ENCODE assay signal across 1 cellular context in the genomic region with DNA sequence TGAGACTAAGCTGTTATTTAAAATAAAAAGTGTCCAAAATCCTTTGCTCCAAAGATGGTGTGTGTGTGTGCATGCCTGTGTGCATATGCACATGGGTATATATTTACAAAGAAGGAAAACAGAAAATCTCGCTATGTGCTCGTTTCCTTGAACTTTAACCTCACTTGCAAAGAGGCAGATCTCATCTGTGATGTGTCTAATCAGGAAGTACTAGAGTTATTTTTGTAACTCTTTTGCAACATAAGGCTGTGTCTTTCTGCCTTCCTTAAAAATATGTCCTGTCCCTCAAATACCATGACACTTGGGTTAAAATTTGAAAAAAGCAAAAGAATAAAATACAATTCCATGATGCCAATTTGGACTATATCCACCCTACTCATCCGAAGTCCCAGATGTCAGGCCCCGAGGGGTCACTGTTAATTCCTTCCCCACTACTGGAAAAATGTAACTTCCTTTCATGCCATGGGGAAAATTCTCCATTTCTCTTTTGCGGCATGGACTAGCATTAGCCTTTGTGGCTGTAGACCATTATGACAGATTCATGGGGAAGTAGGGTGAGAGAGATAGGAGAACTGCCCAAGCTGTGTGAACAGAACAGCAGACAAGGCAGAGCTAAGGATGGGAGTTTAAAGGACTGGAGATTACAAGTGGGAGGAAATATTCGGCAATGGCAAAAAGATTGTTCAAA.
A peak's percentile ranks its signal among the peaks of the same experiment; 100 is the strongest.
TF ChIP-seq lines count a peak whose summit lies in the region.

No MANE protein-coding gene starts in this region.

TF ChIP-seq in HepG2, 621 proteins besides CTCF, POLR2A, EP300 and RAD21 (continued from another document and continues in another):
- 0 out of 2 replicates have a peak, but pooled peaks have one; percentile 29 for TF ChIP-seq THAP11 (CRISPR knock-in tag; IDR thresholded peaks at IDR 0.05)
- no peak for TF ChIP-seq ZNF468 (CRISPR knock-in tag; IDR thresholded peaks at IDR 0.05)
- TF ChIP-seq MAFG (CRISPR knock-in tag; IDR thresholded peaks at IDR 0.05) = no peak
- TF ChIP-seq RCOR2 (CRISPR knock-in tag; IDR thresholded peaks at IDR 0.05) = peak; percentile 50; the same call in 1 of the 2 replicates
- TF ChIP-seq, protein P1, sequence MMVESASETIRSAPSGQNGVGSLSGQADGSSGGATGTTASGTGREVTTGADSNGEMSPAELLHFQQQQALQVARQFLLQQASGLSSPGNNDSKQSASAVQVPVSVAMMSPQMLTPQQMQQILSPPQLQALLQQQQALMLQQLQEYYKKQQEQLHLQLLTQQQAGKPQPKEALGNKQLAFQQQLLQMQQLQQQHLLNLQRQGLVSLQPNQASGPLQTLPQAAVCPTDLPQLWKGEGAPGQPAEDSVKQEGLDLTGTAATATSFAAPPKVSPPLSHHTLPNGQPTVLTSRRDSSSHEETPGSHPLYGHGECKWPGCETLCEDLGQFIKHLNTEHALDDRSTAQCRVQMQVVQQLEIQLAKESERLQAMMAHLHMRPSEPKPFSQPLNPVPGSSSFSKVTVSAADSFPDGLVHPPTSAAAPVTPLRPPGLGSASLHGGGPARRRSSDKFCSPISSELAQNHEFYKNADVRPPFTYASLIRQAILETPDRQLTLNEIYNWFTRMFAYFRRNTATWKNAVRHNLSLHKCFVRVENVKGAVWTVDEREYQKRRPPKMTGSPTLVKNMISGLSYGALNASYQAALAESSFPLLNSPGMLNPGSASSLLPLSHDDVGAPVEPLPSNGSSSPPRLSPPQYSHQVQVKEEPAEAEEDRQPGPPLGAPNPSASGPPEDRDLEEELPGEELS (CRISPR knock-in tag; IDR thresholded peaks at IDR 0.05) = peak; percentile 54
- no peak for TF ChIP-seq ZSCAN21 (CRISPR knock-in tag; IDR thresholded peaks at IDR 0.05; ENCODE audit: borderline replicate concordance)
- TF ChIP-seq, protein P2, sequence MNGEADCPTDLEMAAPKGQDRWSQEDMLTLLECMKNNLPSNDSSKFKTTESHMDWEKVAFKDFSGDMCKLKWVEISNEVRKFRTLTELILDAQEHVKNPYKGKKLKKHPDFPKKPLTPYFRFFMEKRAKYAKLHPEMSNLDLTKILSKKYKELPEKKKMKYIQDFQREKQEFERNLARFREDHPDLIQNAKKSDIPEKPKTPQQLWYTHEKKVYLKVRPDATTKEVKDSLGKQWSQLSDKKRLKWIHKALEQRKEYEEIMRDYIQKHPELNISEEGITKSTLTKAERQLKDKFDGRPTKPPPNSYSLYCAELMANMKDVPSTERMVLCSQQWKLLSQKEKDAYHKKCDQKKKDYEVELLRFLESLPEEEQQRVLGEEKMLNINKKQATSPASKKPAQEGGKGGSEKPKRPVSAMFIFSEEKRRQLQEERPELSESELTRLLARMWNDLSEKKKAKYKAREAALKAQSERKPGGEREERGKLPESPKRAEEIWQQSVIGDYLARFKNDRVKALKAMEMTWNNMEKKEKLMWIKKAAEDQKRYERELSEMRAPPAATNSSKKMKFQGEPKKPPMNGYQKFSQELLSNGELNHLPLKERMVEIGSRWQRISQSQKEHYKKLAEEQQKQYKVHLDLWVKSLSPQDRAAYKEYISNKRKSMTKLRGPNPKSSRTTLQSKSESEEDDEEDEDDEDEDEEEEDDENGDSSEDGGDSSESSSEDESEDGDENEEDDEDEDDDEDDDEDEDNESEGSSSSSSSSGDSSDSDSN (CRISPR knock-in tag; IDR thresholded peaks at IDR 0.05) = no peak
- no peak for TF ChIP-seq ZNF790 (CRISPR knock-in tag; IDR thresholded peaks at IDR 0.05; ENCODE audit: borderline replicate concordance)
- no peak for TF ChIP-seq ZNF256 (CRISPR knock-in tag; conservative IDR thresholded peaks at IDR 0.05)
- TF ChIP-seq SMAD3 (CRISPR knock-in tag; IDR thresholded peaks at IDR 0.05) = 0 out of 2 replicates have a peak, but pooled peaks have one; percentile 19
- TF ChIP-seq, protein P3, sequence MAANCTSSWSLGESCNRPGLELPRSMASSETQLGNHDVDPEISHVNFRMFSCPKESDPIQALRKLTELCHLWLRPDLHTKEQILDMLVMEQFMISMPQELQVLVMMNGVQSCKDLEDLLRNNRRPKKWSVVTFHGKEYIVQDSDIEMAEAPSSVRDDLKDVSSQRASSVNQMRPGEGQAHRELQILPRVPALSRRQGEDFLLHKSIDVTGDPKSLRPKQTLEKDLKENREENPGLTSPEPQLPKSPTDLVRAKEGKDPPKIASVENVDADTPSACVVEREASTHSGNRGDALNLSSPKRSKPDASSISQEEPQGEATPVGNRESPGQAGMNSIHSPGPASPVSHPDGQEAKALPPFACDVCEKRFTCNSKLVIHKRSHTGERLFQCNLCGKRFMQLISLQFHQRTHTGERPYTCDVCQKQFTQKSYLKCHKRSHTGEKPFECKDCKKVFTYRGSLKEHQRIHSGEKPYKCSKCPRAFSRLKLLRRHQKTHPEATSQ (CRISPR knock-in tag; IDR thresholded peaks at IDR 0.05; ENCODE audit: borderline replicate concordance) = peak; percentile 36; the same call in 1 of the 2 replicates
- peak; percentile 49; the same call in 1 of the 2 replicates for TF ChIP-seq BCL6 (CRISPR knock-in tag; IDR thresholded peaks at IDR 0.05)
- TF ChIP-seq, protein P4, sequence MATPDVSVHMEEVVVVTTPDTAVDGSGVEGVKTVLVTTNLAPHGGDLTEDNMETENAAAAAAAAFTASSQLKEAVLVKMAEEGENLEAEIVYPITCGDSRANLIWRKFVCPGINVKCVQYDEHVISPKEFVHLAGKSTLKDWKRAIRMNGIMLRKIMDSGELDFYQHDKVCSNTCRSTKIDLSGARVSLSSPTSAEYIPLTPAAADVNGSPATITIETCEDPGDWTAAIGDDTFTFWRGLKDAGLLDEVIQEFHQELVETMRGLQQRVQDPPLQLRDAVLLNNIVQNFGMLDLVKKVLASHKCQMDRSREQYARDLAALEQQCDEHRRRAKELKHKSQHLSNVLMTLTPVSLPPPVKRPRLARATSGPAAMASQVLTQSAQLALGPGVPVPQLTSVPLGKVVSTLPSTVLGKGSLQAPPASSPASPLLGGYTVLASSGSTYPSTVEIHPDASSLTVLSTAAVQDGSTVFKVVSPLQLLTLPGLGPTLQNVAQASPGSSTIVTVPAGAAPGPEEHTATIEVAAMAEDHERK (CRISPR knock-in tag; IDR thresholded peaks at IDR 0.05; ENCODE audit: low read depth) = no peak
- TF ChIP-seq ETV5 (CRISPR knock-in tag; IDR thresholded peaks at IDR 0.05; ENCODE audit: borderline replicate concordance) = peak; percentile 24; the same call in 1 of the 2 replicates
- TF ChIP-seq RXRB (CRISPR knock-in tag; IDR thresholded peaks at IDR 0.05; ENCODE audit: borderline replicate concordance) = peak; percentile 81
- TF ChIP-seq, protein P5, sequence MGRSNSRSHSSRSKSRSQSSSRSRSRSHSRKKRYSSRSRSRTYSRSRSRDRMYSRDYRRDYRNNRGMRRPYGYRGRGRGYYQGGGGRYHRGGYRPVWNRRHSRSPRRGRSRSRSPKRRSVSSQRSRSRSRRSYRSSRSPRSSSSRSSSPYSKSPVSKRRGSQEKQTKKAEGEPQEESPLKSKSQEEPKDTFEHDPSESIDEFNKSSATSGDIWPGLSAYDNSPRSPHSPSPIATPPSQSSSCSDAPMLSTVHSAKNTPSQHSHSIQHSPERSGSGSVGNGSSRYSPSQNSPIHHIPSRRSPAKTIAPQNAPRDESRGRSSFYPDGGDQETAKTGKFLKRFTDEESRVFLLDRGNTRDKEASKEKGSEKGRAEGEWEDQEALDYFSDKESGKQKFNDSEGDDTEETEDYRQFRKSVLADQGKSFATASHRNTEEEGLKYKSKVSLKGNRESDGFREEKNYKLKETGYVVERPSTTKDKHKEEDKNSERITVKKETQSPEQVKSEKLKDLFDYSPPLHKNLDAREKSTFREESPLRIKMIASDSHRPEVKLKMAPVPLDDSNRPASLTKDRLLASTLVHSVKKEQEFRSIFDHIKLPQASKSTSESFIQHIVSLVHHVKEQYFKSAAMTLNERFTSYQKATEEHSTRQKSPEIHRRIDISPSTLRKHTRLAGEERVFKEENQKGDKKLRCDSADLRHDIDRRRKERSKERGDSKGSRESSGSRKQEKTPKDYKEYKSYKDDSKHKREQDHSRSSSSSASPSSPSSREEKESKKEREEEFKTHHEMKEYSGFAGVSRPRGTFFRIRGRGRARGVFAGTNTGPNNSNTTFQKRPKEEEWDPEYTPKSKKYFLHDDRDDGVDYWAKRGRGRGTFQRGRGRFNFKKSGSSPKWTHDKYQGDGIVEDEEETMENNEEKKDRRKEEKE (IDR thresholded peaks at IDR 0.05) = no peak
- TF ChIP-seq ZNF552 (CRISPR knock-in tag; IDR thresholded peaks at IDR 0.05; ENCODE audit: borderline replicate concordance) = no peak
- TF ChIP-seq, protein P6, sequence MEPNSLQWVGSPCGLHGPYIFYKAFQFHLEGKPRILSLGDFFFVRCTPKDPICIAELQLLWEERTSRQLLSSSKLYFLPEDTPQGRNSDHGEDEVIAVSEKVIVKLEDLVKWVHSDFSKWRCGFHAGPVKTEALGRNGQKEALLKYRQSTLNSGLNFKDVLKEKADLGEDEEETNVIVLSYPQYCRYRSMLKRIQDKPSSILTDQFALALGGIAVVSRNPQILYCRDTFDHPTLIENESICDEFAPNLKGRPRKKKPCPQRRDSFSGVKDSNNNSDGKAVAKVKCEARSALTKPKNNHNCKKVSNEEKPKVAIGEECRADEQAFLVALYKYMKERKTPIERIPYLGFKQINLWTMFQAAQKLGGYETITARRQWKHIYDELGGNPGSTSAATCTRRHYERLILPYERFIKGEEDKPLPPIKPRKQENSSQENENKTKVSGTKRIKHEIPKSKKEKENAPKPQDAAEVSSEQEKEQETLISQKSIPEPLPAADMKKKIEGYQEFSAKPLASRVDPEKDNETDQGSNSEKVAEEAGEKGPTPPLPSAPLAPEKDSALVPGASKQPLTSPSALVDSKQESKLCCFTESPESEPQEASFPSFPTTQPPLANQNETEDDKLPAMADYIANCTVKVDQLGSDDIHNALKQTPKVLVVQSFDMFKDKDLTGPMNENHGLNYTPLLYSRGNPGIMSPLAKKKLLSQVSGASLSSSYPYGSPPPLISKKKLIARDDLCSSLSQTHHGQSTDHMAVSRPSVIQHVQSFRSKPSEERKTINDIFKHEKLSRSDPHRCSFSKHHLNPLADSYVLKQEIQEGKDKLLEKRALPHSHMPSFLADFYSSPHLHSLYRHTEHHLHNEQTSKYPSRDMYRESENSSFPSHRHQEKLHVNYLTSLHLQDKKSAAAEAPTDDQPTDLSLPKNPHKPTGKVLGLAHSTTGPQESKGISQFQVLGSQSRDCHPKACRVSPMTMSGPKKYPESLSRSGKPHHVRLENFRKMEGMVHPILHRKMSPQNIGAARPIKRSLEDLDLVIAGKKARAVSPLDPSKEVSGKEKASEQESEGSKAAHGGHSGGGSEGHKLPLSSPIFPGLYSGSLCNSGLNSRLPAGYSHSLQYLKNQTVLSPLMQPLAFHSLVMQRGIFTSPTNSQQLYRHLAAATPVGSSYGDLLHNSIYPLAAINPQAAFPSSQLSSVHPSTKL (CRISPR knock-in tag; IDR thresholded peaks at IDR 0.05) = peak; percentile 92
- TF ChIP-seq, protein P7, sequence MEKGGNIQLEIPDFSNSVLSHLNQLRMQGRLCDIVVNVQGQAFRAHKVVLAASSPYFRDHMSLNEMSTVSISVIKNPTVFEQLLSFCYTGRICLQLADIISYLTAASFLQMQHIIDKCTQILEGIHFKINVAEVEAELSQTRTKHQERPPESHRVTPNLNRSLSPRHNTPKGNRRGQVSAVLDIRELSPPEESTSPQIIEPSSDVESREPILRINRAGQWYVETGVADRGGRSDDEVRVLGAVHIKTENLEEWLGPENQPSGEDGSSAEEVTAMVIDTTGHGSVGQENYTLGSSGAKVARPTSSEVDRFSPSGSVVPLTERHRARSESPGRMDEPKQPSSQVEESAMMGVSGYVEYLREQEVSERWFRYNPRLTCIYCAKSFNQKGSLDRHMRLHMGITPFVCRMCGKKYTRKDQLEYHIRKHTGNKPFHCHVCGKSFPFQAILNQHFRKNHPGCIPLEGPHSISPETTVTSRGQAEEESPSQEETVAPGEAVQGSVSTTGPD (CRISPR knock-in tag; IDR thresholded peaks at IDR 0.05) = no peak
- TF ChIP-seq, protein P8, sequence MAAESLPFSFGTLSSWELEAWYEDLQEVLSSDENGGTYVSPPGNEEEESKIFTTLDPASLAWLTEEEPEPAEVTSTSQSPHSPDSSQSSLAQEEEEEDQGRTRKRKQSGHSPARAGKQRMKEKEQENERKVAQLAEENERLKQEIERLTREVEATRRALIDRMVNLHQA (CRISPR knock-in tag; IDR thresholded peaks at IDR 0.05) = no peak
- TF ChIP-seq TP53 (CRISPR knock-in tag; conservative IDR thresholded peaks at IDR 0.05) = no peak
- TF ChIP-seq CEBPB (IDR thresholded peaks at IDR 0.05; ENCODE audit: borderline replicate concordance, low read depth, low read length) = peak; percentile 42; the same call in 1 of the 2 replicates
- TF ChIP-seq ZNF652 (CRISPR knock-in tag; IDR thresholded peaks at IDR 0.05; ENCODE audit: borderline replicate concordance, low read depth) = peak; percentile 39; the same call in 1 of the 2 replicates
- TF ChIP-seq RFXAP (CRISPR knock-in tag; IDR thresholded peaks at IDR 0.05; ENCODE audit: borderline replicate concordance) = no peak
- TF ChIP-seq CCDC6 (CRISPR knock-in tag; IDR thresholded peaks at IDR 0.05) = no peak
- TF ChIP-seq, protein P9, sequence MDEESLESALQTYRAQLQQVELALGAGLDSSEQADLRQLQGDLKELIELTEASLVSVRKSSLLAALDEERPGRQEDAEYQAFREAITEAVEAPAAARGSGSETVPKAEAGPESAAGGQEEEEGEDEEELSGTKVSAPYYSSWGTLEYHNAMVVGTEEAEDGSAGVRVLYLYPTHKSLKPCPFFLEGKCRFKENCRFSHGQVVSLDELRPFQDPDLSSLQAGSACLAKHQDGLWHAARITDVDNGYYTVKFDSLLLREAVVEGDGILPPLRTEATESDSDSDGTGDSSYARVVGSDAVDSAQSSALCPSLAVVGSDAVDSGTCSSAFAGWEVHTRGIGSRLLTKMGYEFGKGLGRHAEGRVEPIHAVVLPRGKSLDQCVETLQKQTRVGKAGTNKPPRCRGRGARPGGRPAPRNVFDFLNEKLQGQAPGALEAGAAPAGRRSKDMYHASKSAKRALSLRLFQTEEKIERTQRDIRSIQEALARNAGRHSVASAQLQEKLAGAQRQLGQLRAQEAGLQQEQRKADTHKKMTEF (CRISPR knock-in tag; IDR thresholded peaks at IDR 0.05) = peak; percentile 60; the same call in 1 of the 2 replicates
- no peak for TF ChIP-seq NR1H2 (CRISPR knock-in tag; IDR thresholded peaks at IDR 0.05; ENCODE audit: borderline replicate concordance, low read depth)
- peak; percentile 68; the same call in 1 of the 2 replicates for TF ChIP-seq NCOA2 (CRISPR knock-in tag; IDR thresholded peaks at IDR 0.05)
- TF ChIP-seq REPIN1 (CRISPR knock-in tag; IDR thresholded peaks at IDR 0.05; ENCODE audit: borderline replicate concordance, low read depth) = no peak
- TF ChIP-seq, protein P10, sequence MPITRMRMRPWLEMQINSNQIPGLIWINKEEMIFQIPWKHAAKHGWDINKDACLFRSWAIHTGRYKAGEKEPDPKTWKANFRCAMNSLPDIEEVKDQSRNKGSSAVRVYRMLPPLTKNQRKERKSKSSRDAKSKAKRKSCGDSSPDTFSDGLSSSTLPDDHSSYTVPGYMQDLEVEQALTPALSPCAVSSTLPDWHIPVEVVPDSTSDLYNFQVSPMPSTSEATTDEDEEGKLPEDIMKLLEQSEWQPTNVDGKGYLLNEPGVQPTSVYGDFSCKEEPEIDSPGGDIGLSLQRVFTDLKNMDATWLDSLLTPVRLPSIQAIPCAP (CRISPR knock-in tag; IDR thresholded peaks at IDR 0.05; ENCODE audit: low read depth) = no peak
- peak; percentile 44 to 75; a peak in 2 of 4 replicates for TF ChIP-seq NR2F1 (CRISPR knock-in tag; IDR thresholded peaks at IDR 0.05)
- 0 out of 2 replicates have a peak, but pooled peaks have one; percentile 31 for TF ChIP-seq TCF7 (IDR thresholded peaks at IDR 0.05; ENCODE audit: low read depth)
- TF ChIP-seq ZNF430 (CRISPR knock-in tag; IDR thresholded peaks at IDR 0.05) = no peak
- TF ChIP-seq, protein P11, sequence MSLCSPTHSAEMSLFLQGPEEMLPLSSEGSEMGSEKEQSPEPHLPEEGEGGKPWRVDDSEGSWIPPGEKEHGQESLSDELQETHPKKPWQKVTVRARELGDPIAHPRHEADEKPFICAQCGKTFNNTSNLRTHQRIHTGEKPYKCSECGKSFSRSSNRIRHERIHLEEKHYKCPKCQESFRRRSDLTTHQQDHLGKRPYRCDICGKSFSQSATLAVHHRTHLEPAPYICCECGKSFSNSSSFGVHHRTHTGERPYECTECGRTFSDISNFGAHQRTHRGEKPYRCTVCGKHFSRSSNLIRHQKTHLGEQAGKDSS (CRISPR knock-in tag; IDR thresholded peaks at IDR 0.05; ENCODE audit: borderline replicate concordance, low read depth) = no peak
